ENCODE assay signal across 1 cellular context in genomic region chr16:55968221-55968620, GRCh38.
TF ChIP-seq lines count a peak whose summit lies in the region.

No MANE protein-coding gene starts in this region.

TF ChIP-seq in H1, 55 proteins besides CTCF, POLR2A, EP300 and RAD21 (continued from another document):
- TF ChIP-seq HDAC2 (IDR thresholded peaks at IDR 0.05; ENCODE audit: borderline replicate concordance in 1 of 2, low read depth in 2 of 2, low read length in 2 of 2): no peak
- TF ChIP-seq CEBPB (IDR thresholded peaks at IDR 0.05; ENCODE audit: low read depth, low read length): no peak
- TF ChIP-seq BCL11A (IDR thresholded peaks at IDR 0.05; ENCODE audit: low read depth in 2 of 2, low read length in 2 of 2): no peak
- TF ChIP-seq JUN (IDR thresholded peaks at IDR 0.05; ENCODE audit: low read depth, low read length): no peak
- TF ChIP-seq PHF8 (conservative IDR thresholded peaks at IDR 0.05; ENCODE audit: low read depth, low read length): no peak
- no peak for TF ChIP-seq POLR2AphosphoS5 (IDR thresholded peaks at IDR 0.05; ENCODE audit: low read depth, low read length)
- TF ChIP-seq RNF2 (IDR thresholded peaks at IDR 0.05; ENCODE audit: borderline replicate concordance, low read depth, low read length, missing control alignments, poor library complexity, severe bottlenecking): no peak
- TF ChIP-seq CHD1 (IDR thresholded peaks at IDR 0.05; ENCODE audit: low read depth, low read length): no peak
- no peak for TF ChIP-seq KDM1A (IDR thresholded peaks at IDR 0.05; ENCODE audit: borderline replicate concordance, low read length)
- no peak for TF ChIP-seq NANOG (IDR thresholded peaks at IDR 0.05; ENCODE audit: insufficient read depth, low read depth, low read length, poor library complexity, severe bottlenecking)
- no peak for TF ChIP-seq TBP (IDR thresholded peaks at IDR 0.05; ENCODE audit: low read depth, low read length)
